ENCODE assay signal across 1 cellular context in genomic region chr7:113118074-113118959, GRCh38.
TF ChIP-seq lines count a peak whose summit lies in the region.

TSS of gene SMIM30 (minus strand) at chr7:113118554. CDS start at chr7:113117578, 976 bp downstream.

TF ChIP-seq in HepG2, 621 proteins besides CTCF, POLR2A, EP300 and RAD21 (continued from another document and continues in another):
- TF ChIP-seq ZNF609 (CRISPR knock-in tag; IDR thresholded peaks at IDR 0.05; ENCODE audit: borderline replicate concordance) (no peak), RBAK (CRISPR knock-in tag; IDR thresholded peaks at IDR 0.05) (no peak), HOXD1 (CRISPR knock-in tag; IDR thresholded peaks at IDR 0.05) (no peak), SIN3B (IDR thresholded peaks at IDR 0.05; ENCODE audit: low read length) (no peak), PHF5A (CRISPR knock-in tag; IDR thresholded peaks at IDR 0.05; ENCODE audit: low read depth, unreplicated experiment) (no peak), PAF1 (CRISPR knock-in tag; IDR thresholded peaks at IDR 0.05) (no peak), RFXANK (CRISPR knock-in tag; IDR thresholded peaks at IDR 0.05) (no peak), ZNF230 (CRISPR knock-in tag; IDR thresholded peaks at IDR 0.05) (no peak), RFX5 (IDR thresholded peaks at IDR 0.05; ENCODE audit: low read depth, low read length) (no peak), ZFY (CRISPR knock-in tag; IDR thresholded peaks at IDR 0.05) (0 out of 2 replicates have a peak, but pooled peaks have one; percentile 31), ZNF276 (CRISPR knock-in tag; IDR thresholded peaks at IDR 0.05; ENCODE audit: low read depth) (no peak), CREM (IDR thresholded peaks at IDR 0.05) (peak; percentile 87), CREM (CRISPR knock-in tag; IDR thresholded peaks at IDR 0.05) (no peak), GATAD1 (CRISPR knock-in tag; IDR thresholded peaks at IDR 0.05) (peak; percentile 76), ZNF234 (CRISPR knock-in tag; conservative IDR thresholded peaks at IDR 0.05) (no peak), PRMT3 (CRISPR knock-in tag; IDR thresholded peaks at IDR 0.05; ENCODE audit: borderline replicate concordance, low read depth) (no peak), YY1 (IDR thresholded peaks at IDR 0.05; ENCODE audit: insufficient read depth, insufficient replicate concordance, low read depth, low read length) (peak; percentile 95), ESRRA (CRISPR knock-in tag; IDR thresholded peaks at IDR 0.05; ENCODE audit: low read depth) (no peak), EED (CRISPR knock-in tag; IDR thresholded peaks at IDR 0.05) (no peak), TCF12 (IDR thresholded peaks at IDR 0.05) (no peak), TCF12 (CRISPR knock-in tag; IDR thresholded peaks at IDR 0.05) (no peak), ZNF432 (CRISPR knock-in tag; IDR thresholded peaks at IDR 0.05; ENCODE audit: borderline replicate concordance) (no peak), FOXP1 (IDR thresholded peaks at IDR 0.05) (no peak), FOXP1 (CRISPR knock-in tag; IDR thresholded peaks at IDR 0.05) (no peak), ZNF580 (CRISPR knock-in tag; IDR thresholded peaks at IDR 0.05; ENCODE audit: borderline replicate concordance, low read depth) (peak; percentile 59; the same call in 1 of the 2 replicates), REST (IDR thresholded peaks at IDR 0.05; ENCODE audit: borderline replicate concordance in 1 of 2, low read depth in 1 of 2, low read length in 2 of 2) (peak in 1 of 2 experiments; percentile 40; a peak in 1 of 4 replicates), CENPT (CRISPR knock-in tag; IDR thresholded peaks at IDR 0.05; ENCODE audit: low read depth) (no peak), SMAD1 (CRISPR knock-in tag; IDR thresholded peaks at IDR 0.05; ENCODE audit: borderline replicate concordance, low read depth) (no peak), ZBTB3 (CRISPR knock-in tag; IDR thresholded peaks at IDR 0.05; ENCODE audit: borderline replicate concordance, low read depth) (no peak), KAT2B (IDR thresholded peaks at IDR 0.05; ENCODE audit: borderline replicate concordance, low read depth, low read length) (no peak), HINFP (CRISPR knock-in tag; IDR thresholded peaks at IDR 0.05; ENCODE audit: low read depth) (no peak), ARNT2 (CRISPR knock-in tag; IDR thresholded peaks at IDR 0.05; ENCODE audit: low read depth) (no peak; the same call in 1 of the 2 replicates), ZNF740 (CRISPR knock-in tag; IDR thresholded peaks at IDR 0.05) (no peak), ZNF280D (CRISPR knock-in tag; IDR thresholded peaks at IDR 0.05) (no peak), PLSCR1 (CRISPR knock-in tag; IDR thresholded peaks at IDR 0.05; ENCODE audit: borderline replicate concordance) (no peak), ATF5 (CRISPR knock-in tag; IDR thresholded peaks at IDR 0.05; ENCODE audit: low read depth) (no peak), ZFP82 (CRISPR knock-in tag; IDR thresholded peaks at IDR 0.05; ENCODE audit: borderline replicate concordance) (no peak), CHD4 (IDR thresholded peaks at IDR 0.05; ENCODE audit: borderline replicate concordance, low read length) (no peak), SATB2 (CRISPR knock-in tag; IDR thresholded peaks at IDR 0.05) (no peak), GATA4 (IDR thresholded peaks at IDR 0.05; ENCODE audit: borderline replicate concordance, low read depth) (no peak), SYNCRIP (IDR thresholded peaks at IDR 0.05; ENCODE audit: insufficient read depth, low read depth, low read length) (no peak)
